ENCODE assay signal across 2 cellular contexts in the genomic region with DNA sequence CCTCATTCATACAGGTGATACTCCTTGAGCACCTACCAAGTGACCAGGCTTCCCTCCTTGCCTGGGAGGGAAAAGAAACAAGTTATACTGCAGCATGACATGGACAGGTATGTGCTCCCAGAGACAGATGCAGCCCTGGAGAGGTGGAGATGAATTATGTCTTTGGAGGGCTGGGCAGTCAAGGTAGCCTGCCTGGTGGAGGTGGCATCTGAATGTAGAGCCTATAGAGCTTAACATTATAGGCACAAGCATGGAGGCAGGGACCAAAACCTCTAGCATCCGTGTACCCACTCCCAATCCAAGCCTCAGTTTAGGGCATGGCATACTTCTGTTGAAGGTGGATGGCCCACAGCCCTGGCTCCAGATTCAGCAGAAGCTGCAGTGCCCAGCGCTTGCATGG.
TF ChIP-seq lines count a peak whose summit lies in the region.

No MANE protein-coding gene starts in this region.

TF ChIP-seq in K562, 482 proteins besides CTCF, POLR2A, EP300 and RAD21:
- TF ChIP-seq RBM25 (IDR thresholded peaks at IDR 0.05; ENCODE audit: low read depth, low read length, severe bottlenecking) (peak; percentile 42), ZFP36 (IDR thresholded peaks at IDR 0.05; ENCODE audit: low read depth, low read length, partially characterized antibody) (peak; percentile 93), PRMT5 (CRISPR knock-in tag; IDR thresholded peaks at IDR 0.05) (no peak), EGR1 (conservative IDR thresholded peaks at IDR 0.05) (no peak), JUND (IDR thresholded peaks at IDR 0.05; ENCODE audit: borderline replicate concordance, low read depth, low read length) (no peak), JUND (tag; IDR thresholded peaks at IDR 0.05; ENCODE audit: borderline replicate concordance, low read depth, low read length) (no peak), IRF2 (CRISPR knock-in tag; IDR thresholded peaks at IDR 0.05) (no peak), ZKSCAN1 (IDR thresholded peaks at IDR 0.05; ENCODE audit: low read depth, low read length) (no peak), RB1 (IDR thresholded peaks at IDR 0.05; ENCODE audit: low read depth) (no peak), MCM2 (IDR thresholded peaks at IDR 0.05; ENCODE audit: low read depth) (no peak)
- TF ChIP-seq, protein P1, sequence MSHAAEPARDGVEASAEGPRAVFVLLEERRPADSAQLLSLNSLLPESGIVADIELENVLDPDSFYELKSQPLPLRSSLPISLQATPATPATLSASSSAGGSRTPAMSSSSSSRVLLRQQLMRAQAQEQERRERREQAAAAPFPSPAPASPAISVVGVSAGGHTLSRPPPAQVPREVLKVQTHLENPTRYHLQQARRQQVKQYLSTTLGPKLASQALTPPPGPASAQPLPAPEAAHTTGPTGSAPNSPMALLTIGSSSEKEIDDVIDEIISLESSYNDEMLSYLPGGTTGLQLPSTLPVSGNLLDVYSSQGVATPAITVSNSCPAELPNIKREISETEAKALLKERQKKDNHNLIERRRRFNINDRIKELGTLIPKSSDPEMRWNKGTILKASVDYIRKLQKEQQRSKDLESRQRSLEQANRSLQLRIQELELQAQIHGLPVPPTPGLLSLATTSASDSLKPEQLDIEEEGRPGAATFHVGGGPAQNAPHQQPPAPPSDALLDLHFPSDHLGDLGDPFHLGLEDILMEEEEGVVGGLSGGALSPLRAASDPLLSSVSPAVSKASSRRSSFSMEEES (CRISPR knock-in tag; IDR thresholded peaks at IDR 0.05), result no peak
- TF ChIP-seq, protein P2, sequence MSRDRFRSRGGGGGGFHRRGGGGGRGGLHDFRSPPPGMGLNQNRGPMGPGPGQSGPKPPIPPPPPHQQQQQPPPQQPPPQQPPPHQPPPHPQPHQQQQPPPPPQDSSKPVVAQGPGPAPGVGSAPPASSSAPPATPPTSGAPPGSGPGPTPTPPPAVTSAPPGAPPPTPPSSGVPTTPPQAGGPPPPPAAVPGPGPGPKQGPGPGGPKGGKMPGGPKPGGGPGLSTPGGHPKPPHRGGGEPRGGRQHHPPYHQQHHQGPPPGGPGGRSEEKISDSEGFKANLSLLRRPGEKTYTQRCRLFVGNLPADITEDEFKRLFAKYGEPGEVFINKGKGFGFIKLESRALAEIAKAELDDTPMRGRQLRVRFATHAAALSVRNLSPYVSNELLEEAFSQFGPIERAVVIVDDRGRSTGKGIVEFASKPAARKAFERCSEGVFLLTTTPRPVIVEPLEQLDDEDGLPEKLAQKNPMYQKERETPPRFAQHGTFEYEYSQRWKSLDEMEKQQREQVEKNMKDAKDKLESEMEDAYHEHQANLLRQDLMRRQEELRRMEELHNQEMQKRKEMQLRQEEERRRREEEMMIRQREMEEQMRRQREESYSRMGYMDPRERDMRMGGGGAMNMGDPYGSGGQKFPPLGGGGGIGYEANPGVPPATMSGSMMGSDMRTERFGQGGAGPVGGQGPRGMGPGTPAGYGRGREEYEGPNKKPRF (IDR thresholded peaks at IDR 0.05; ENCODE audit: low read depth, low read length), result no peak

TF ChIP-seq in HEK293T, 16 proteins besides CTCF, POLR2A, EP300 and RAD21:
- TF ChIP-seq SP1 (IDR thresholded peaks at IDR 0.05) (no peak), FOXM1 (IDR thresholded peaks at IDR 0.05; ENCODE audit: borderline replicate concordance) (no peak), FOXA1 (IDR thresholded peaks at IDR 0.05) (no peak), LEF1 (IDR thresholded peaks at IDR 0.05; ENCODE audit: borderline replicate concordance) (no peak), ARNT (IDR thresholded peaks at IDR 0.05) (no peak), BHLHE40 (IDR thresholded peaks at IDR 0.05; ENCODE audit: borderline replicate concordance) (no peak), ZNF384 (IDR thresholded peaks at IDR 0.05) (no peak), ELF4 (IDR thresholded peaks at IDR 0.05) (no peak), FOXK2 (IDR thresholded peaks at IDR 0.05) (no peak), NFRKB (IDR thresholded peaks at IDR 0.05) (no peak), CTBP1 (IDR thresholded peaks at IDR 0.05; ENCODE audit: borderline replicate concordance) (no peak), HDGF (IDR thresholded peaks at IDR 0.05; ENCODE audit: borderline replicate concordance) (no peak), SUZ12 (IDR thresholded peaks at IDR 0.05) (no peak), TARDBP (IDR thresholded peaks at IDR 0.05) (no peak), L3MBTL2 (conservative IDR thresholded peaks at IDR 0.05) (no peak)
- TF ChIP-seq, protein P3, sequence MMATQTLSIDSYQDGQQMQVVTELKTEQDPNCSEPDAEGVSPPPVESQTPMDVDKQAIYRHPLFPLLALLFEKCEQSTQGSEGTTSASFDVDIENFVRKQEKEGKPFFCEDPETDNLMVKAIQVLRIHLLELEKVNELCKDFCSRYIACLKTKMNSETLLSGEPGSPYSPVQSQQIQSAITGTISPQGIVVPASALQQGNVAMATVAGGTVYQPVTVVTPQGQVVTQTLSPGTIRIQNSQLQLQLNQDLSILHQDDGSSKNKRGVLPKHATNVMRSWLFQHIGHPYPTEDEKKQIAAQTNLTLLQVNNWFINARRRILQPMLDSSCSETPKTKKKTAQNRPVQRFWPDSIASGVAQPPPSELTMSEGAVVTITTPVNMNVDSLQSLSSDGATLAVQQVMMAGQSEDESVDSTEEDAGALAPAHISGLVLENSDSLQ (IDR thresholded peaks at IDR 0.05), result no peak
